ENCODE assay signal across 7 cellular contexts in the genomic region with DNA sequence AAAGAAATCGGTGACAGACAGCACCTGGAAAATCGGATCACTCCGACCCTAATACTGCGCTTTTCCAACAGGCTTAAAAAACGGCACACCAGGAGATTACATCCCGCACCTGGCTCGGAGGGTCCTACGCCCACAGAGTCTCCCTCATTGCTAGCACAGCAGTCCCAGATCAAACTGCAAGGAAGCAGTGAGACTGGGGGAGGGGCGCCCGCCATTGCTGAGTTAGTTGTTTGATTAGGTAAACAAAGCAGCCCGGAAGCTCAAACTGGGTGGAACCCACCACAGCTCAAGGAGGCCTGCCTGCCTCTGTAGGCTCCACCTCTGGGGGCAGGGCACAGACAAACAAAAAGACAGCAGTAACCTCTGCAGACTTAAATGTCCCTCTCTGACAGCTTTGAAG. TPM values are rescaled to one million over a fixed set of nuclear protein-coding genes. Genes with fewer than 3 reads are reported as not detected.
A peak's percentile ranks its signal among the peaks of the same experiment; 100 is the strongest.
DNase-seq lines count a peak whose midpoint lies in the region; ATAC-seq lines count a peak whose summit lies in the region.
"Not testable (repeated sequence)": the region's sequence is repeated elsewhere in the genome, so short reads cannot be mapped to it uniquely, and the experiment has no call there.

No MANE protein-coding gene starts in this region.

- ATAC-seq in left colon, result not testable (repeated sequence)

- peak; percentile 11 for DNase-seq in COLO668 (lab: John Stamatoyannopoulos, UW; ENCODE audit: unreplicated experiment)
- DNase-seq in NCI-H460 (ENCODE audit: extremely low read depth, low read depth), result peak; percentile 3
- DNase-seq in T follicular helper cell (ENCODE audit: low read depth), result peak; percentile 3
- DNase-seq in activated CD4-positive, alpha-beta T cell treated with anti-CD3 and anti-CD28 coated beads, Interleukin-2, amount 50 U/mL, for 1 hour, result peak; percentile 6
- peak; percentile 4 for DNase-seq in activated gamma-delta T cell treated with Interleukin-2 at 50 U/mL for 16 hours
- DNase-seq in left colon, result peak; percentile 44 to 79
- DNase-seq in stimulated activated CD4-positive, alpha-beta T cell treated with anti-CD3 and anti-CD28 coated beads, Interleukin-15, amount 100 ng/mL, for 24 hours, result peak; percentile 7

- intact Hi-C loops in left colon (cut with DNase I, micrococcal nuclease), result not testable (repeated sequence)

RNA-seq across cellular contexts. Expression of gene DCAF1, which starts 43.7 kb away (rescaled TPM):
- total RNA-seq in NCI-H460 (2014; rRNA removed; shearing (Covaris generic)), result 13.1 and 15.8 TPM in 2 replicates
- 13.3 and 14.4 TPM in 2 replicates for polyA plus RNA-seq in NCI-H460 (2014; cell fraction: nucleus; rRNA removed)
- total RNA-seq in left colon, result 10 to 100 TPM; 16.0 to 22.6 TPM

Comparison
In these comparisons a context has a peak if more than half of its experiments do, and no peak if none do; other contexts are left out.
1. DNase-seq: peak in every context shown above with its lines; median percentile 62 in left colon; 11 in COLO668; 7 in stimulated activated CD4-positive, alpha-beta T cell treated with anti-CD3 and anti-CD28 coated beads, Interleukin-15, amount 100 ng/mL, for 24 hours; 6 in activated CD4-positive, alpha-beta T cell treated with anti-CD3 and anti-CD28 coated beads, Interleukin-2, amount 50 U/mL, for 1 hour; 4 in activated gamma-delta T cell treated with Interleukin-2 at 50 U/mL for 16 hours; 3 in NCI-H460; 3 in T follicular helper cell.